In the genomic region with DNA sequence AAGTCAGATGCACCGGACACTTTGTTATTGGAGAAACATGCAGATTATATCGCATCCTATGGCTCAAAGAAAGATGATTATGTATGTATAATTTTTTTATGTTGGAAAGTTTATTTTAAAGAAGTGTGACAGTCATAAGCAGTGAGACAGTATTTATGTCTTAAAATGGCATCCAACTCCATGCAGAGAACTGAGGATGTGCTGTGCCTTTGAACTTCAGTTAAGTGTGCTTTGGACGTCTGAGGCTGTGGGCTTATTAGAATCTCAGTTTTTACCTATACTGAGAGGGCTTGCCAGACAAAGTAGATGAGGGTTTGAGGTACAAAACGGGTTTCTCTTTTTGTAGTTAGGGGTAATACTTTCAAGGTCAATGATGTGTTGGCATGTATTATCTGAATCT, we compare ENCODE assay signal across 1 cellular context.
TF ChIP-seq lines count a peak whose summit lies in the region.

No MANE protein-coding gene starts in this region.

TF ChIP-seq in SK-N-SH, 30 proteins besides CTCF, POLR2A, EP300 and RAD21 (continued from another document):
- TF ChIP-seq GABPA (IDR thresholded peaks at IDR 0.05; ENCODE audit: low read depth) (no peak), SIN3A (IDR thresholded peaks at IDR 0.05; ENCODE audit: borderline replicate concordance, low read depth, low read length) (no peak), POLR2AphosphoS5 (IDR thresholded peaks at IDR 0.05; ENCODE audit: low read depth, low read length) (no peak), TEAD4 (IDR thresholded peaks at IDR 0.05; ENCODE audit: borderline replicate concordance, insufficient read depth) (no peak), FOXJ3 (CRISPR knock-in tag; IDR thresholded peaks at IDR 0.05) (no peak), TCF12 (IDR thresholded peaks at IDR 0.05) (no peak), JUND (IDR thresholded peaks at IDR 0.05) (no peak), USF1 (IDR thresholded peaks at IDR 0.05; ENCODE audit: borderline replicate concordance, low read depth) (no peak), CHD2 (IDR thresholded peaks at IDR 0.05; ENCODE audit: low read length, partially characterized antibody) (no peak), NFIC (IDR thresholded peaks at IDR 0.05; ENCODE audit: borderline replicate concordance) (no peak), FOXM1 (IDR thresholded peaks at IDR 0.05; ENCODE audit: low read depth) (no peak)
- TF ChIP-seq, protein P1, sequence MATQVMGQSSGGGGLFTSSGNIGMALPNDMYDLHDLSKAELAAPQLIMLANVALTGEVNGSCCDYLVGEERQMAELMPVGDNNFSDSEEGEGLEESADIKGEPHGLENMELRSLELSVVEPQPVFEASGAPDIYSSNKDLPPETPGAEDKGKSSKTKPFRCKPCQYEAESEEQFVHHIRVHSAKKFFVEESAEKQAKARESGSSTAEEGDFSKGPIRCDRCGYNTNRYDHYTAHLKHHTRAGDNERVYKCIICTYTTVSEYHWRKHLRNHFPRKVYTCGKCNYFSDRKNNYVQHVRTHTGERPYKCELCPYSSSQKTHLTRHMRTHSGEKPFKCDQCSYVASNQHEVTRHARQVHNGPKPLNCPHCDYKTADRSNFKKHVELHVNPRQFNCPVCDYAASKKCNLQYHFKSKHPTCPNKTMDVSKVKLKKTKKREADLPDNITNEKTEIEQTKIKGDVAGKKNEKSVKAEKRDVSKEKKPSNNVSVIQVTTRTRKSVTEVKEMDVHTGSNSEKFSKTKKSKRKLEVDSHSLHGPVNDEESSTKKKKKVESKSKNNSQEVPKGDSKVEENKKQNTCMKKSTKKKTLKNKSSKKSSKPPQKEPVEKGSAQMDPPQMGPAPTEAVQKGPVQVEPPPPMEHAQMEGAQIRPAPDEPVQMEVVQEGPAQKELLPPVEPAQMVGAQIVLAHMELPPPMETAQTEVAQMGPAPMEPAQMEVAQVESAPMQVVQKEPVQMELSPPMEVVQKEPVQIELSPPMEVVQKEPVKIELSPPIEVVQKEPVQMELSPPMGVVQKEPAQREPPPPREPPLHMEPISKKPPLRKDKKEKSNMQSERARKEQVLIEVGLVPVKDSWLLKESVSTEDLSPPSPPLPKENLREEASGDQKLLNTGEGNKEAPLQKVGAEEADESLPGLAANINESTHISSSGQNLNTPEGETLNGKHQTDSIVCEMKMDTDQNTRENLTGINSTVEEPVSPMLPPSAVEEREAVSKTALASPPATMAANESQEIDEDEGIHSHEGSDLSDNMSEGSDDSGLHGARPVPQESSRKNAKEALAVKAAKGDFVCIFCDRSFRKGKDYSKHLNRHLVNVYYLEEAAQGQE (IDR thresholded peaks at IDR 0.05; ENCODE audit: low read depth, low read length), result no peak
